Comparison of ENCODE assay signal across 8 cellular contexts in the genomic region with DNA sequence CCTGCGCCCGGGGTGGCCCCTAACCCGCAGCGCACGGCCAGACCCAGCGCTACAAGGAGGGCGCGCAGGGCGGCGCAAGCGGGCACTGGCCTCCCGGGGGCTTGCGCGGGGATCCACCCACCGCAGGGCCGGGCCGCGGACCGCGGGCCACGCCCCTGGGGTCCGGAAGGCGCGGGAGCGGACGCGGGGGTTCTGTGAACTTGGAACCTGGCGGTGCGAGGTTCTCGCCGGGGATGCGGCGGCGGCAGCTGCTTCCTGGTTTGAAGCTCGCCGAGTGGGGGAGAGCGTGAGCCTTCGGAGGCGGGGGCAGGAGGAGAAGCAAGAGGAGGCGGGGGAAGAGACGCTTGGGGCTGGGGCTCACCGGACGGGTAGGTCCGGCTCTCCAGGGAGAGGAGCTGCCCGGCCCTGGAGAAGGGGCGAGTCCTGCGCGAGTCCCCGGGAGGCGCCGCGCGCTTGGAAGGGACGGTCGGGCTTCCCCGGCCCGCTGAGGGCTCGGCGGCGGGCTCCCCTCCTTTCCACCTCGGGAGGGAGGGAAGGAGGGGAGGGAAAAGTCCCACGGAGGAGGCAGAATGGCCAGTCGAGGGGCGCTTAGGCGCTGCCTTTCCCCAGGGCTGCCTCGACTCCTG. TPM values are rescaled to one million over a fixed set of nuclear protein-coding genes. Genes with fewer than 3 reads are reported as not detected.
DNase-seq lines count a peak whose midpoint lies in the region; ATAC-seq and TF ChIP-seq lines count a peak whose summit lies in the region.

A gene (plus strand): TSS at position 195 of the 626 bp plus-strand sequence. CDS start 523 bp downstream, outside the sequence.

- TF ChIP-seq CTCF in AG04450 (IDR thresholded peaks at IDR 0.05; ENCODE audit: low read depth, low read length) = 0 out of 2 replicates have a peak, but pooled peaks have one; percentile 4
- TF ChIP-seq CTCF in uterus (IDR thresholded peaks at IDR 0.05) = no peak

- H3K36me3 ChIP-seq in uterus = no peaks in the 10 kb centered on the region

- peak; percentile 53 for ATAC-seq in activated naive CD8-positive, alpha-beta T cell treated with anti-CD3 and anti-CD28 coated beads, Interleukin-2, amount 50 U/mL, for 24 hours
- ATAC-seq in left cardiac atrium = peak; percentile 83 to 88

- intact Hi-C loops in left cardiac atrium (cut with DNase I) = loop anchor here in 1 of 2 donors (10.0 kb wide), 1 partner anchor 133 kb away; no protein-coding TSS in a partner anchor
- intact Hi-C loops in uterus (cut with DNase I; ENCODE audit: low total_unique reads) = no loop called here

- no peak within 1 kb of the TSS for H3K27ac ChIP-seq in AG04450 (ENCODE audit: low read depth, low read length)
- peak within 1 kb of the TSS; percentile 79 to 80 for H3K27ac ChIP-seq in uterus

- peak within 1 kb of the TSS; percentile 96 for H3K27ac Mint-ChIP-seq in activated naive CD8-positive, alpha-beta T cell treated with anti-CD3 and anti-CD28 coated beads, Interleukin-2, amount 50 U/mL, for 24 hours

- TF ChIP-seq POLR2A in uterus (IDR thresholded peaks at IDR 0.05) = peak in 1 of 2 donors; percentile 47

- POLR2A ChIA-PET in AG04450 (lab: Yijun Ruan, JAX) = no interaction called here

- H3K36me3 Mint-ChIP-seq in activated naive CD8-positive, alpha-beta T cell treated with anti-CD3 and anti-CD28 coated beads, Interleukin-2, amount 50 U/mL, for 24 hours (ENCODE audit: low read depth) = peaks cover 40% of the 10 kb centered on the region

- peaks cover 0 to 5% of the 10 kb centered on the region in 2 donors for H3K4me1 ChIP-seq in uterus

- H3K27me3 ChIP-seq in AG04450 (ENCODE audit: control insufficient read depth, insufficient read depth, low read length) (peaks cover 43% of the 10 kb centered on the region), uterus (no peaks in the 10 kb centered on the region)

- peaks cover 3% of the 10 kb centered on the region; the same call in 1 of the 2 replicates for H3K9me3 ChIP-seq in AG04450 (ENCODE audit: control insufficient read depth, insufficient read depth, low read length)
- no peaks in the 10 kb centered on the region for H3K9me3 ChIP-seq in uterus

- peak within 1 kb of the TSS; percentile 52 for H3K4me3 ChIP-seq in AG04450 (ENCODE audit: low read depth, low read length)
- peak within 1 kb of the TSS; percentile 91 for H3K4me3 ChIP-seq in Jurkat, Clone E6-1 (ENCODE audit: low read length)
- peak within 1 kb of the TSS; percentile 33 to 47 for H3K4me3 ChIP-seq in uterus

- DNase-seq in AG04450 (ENCODE audit: low read depth, low spot score) (no peak), GM19240 (ENCODE audit: insufficient read length, low spot score) (peak; percentile 9), T follicular helper cell (ENCODE audit: low read depth) (peak; percentile 79), left cardiac atrium (peak; percentile 87), renal cortical epithelial cell (ENCODE audit: low read depth) (peak; percentile 15), uterus (peak; percentile 45 to 63)
- DNase-seq in Jurkat, Clone E6-1 (ENCODE audit: low read depth, low spot score) = peak; percentile 76
- DNase-seq in activated naive CD8-positive, alpha-beta T cell treated with anti-CD3 and anti-CD28 coated beads, Interleukin-2, amount 50 U/mL, for 24 hours = peak; percentile 82

- CTCF ChIA-PET in AG04450 (lab: Charles Lee) = no interaction called here

- peak within 1 kb of the TSS; percentile 97 for H3K4me3 Mint-ChIP-seq in activated naive CD8-positive, alpha-beta T cell treated with anti-CD3 and anti-CD28 coated beads, Interleukin-2, amount 50 U/mL, for 24 hours

- H3K9me3 Mint-ChIP-seq in activated naive CD8-positive, alpha-beta T cell treated with anti-CD3 and anti-CD28 coated beads, Interleukin-2, amount 50 U/mL, for 24 hours = no peaks in the 10 kb centered on the region

- no peaks in the 10 kb centered on the region for H3K27me3 Mint-ChIP-seq in activated naive CD8-positive, alpha-beta T cell treated with anti-CD3 and anti-CD28 coated beads, Interleukin-2, amount 50 U/mL, for 24 hours

- H3K4me1 Mint-ChIP-seq in activated naive CD8-positive, alpha-beta T cell treated with anti-CD3 and anti-CD28 coated beads, Interleukin-2, amount 50 U/mL, for 24 hours = peaks cover 31% of the 10 kb centered on the region

RNA-seq across cellular contexts. Expression of the gene that starts here (rescaled TPM):
- 1.0 and 1.6 TPM in 2 replicates for polyA plus RNA-seq in AG04450 (2011; rRNA removed)
- polyA minus RNA-seq in AG04450 (2011; rRNA and poly(A)+ RNA removed) = 1.0 and 1.7 TPM in 2 replicates
- 57.4 TPM for polyA plus RNA-seq in Jurkat, Clone E6-1 (2012; ENCODE audit: insufficient read depth, insufficient read length)
- total RNA-seq in left cardiac atrium (10 to 100 TPM; 17.6 to 34.8 TPM), renal cortical epithelial cell (6.6 and 12.3 TPM in 2 replicates), uterus (100 to 1,000 TPM in 1 of 4 donors, 10 to 100 TPM in 3; 17.9 to 105 (median 63.5) TPM)

Comparison
In these comparisons a context has a peak if more than half of its experiments do, and no peak if none do; other contexts are left out.
1. H3K4me3 ChIP-seq: peak in every context shown above with its lines; median percentile 91 in Jurkat, Clone E6-1; 52 in AG04450; 40 in uterus.